Comparison of ENCODE assay signal across 9 cellular contexts in genomic region chr3:47016934-47017435, GRCh38. TPM values are rescaled to one million over a fixed set of nuclear protein-coding genes. Genes with fewer than 3 reads are reported as not detected.
DNase-seq lines count a peak whose midpoint lies in the region; ATAC-seq and TF ChIP-seq lines count a peak whose summit lies in the region.
"Had no signal": no experiment of that assay in that cellular context is flagged by ENCODE, and none has a peak within 500 bp of the region (broad histone marks: within the 10 kb centered on the region; RNA-seq: fewer than 3 reads in every experiment).

No MANE protein-coding gene starts in this region.

- H3K36me3 ChIP-seq in mucosa of descending colon (ENCODE audit: low read depth): no peaks in the 10 kb centered on the region
- H3K36me3 ChIP-seq in vagina: peaks cover 5 to 46% of the 10 kb centered on the region in 2 donors

- intact Hi-C loops in mucosa of descending colon (cut with DNase I, micrococcal nuclease): no loop called here
- intact Hi-C loops in vagina (cut with DNase I): no loop called here

- peak; percentile 50 for ATAC-seq in mucosa of descending colon
- ATAC-seq in HG03342 (IDR thresholded peaks at IDR 0.05; ENCODE audit: unreplicated experiment): no peak
- ATAC-seq in GM21723 (IDR thresholded peaks at IDR 0.05; ENCODE audit: unreplicated experiment): no peak

- H3K27ac ChIP-seq in vagina: no peak overlapping the region
- H3K27ac ChIP-seq: SK-N-MC had no signal

- peak overlapping the region; percentile 79 for H3K27ac Mint-ChIP-seq in activated naive CD4-positive, alpha-beta T cell treated with anti-CD3 and anti-CD28 coated beads, Interleukin-2, amount 50 U/mL, for 24 hours

- H3K4me3 Mint-ChIP-seq in activated naive CD4-positive, alpha-beta T cell treated with anti-CD3 and anti-CD28 coated beads, Interleukin-2, amount 50 U/mL, for 24 hours: peak overlapping the region; percentile 31

- H3K4me1 Mint-ChIP-seq in activated naive CD4-positive, alpha-beta T cell treated with anti-CD3 and anti-CD28 coated beads, Interleukin-2, amount 50 U/mL, for 24 hours: peaks cover 48% of the 10 kb centered on the region

- H3K4me3 ChIP-seq in mucosa of descending colon (no peak overlapping the region), vagina (no peak overlapping the region)
- H3K4me3 ChIP-seq: SK-N-MC had no signal

- no peaks in the 10 kb centered on the region for H3K27me3 Mint-ChIP-seq in activated naive CD4-positive, alpha-beta T cell treated with anti-CD3 and anti-CD28 coated beads, Interleukin-2, amount 50 U/mL, for 24 hours

- H3K9me3 Mint-ChIP-seq in activated naive CD4-positive, alpha-beta T cell treated with anti-CD3 and anti-CD28 coated beads, Interleukin-2, amount 50 U/mL, for 24 hours: no peaks in the 10 kb centered on the region

- H3K4me1 ChIP-seq in mucosa of descending colon (ENCODE audit: low read depth): no peaks in the 10 kb centered on the region
- peaks cover 1% of the 10 kb centered on the region for H3K4me1 ChIP-seq in vagina

- TF ChIP-seq POLR2A in vagina (IDR thresholded peaks at IDR 0.05): no peak

- in situ Hi-C loops in GM13976 (cut with MboI; ENCODE audit: low sequenced_read_pairs, unreplicated experiment): loop anchor here (25.0 kb wide), 1 partner anchor 345 kb away; no protein-coding TSS in a partner anchor

- DNase-seq in GM13976 (ENCODE audit: low spot score) (peak; percentile 40), HT1080 (ENCODE audit: low read depth) (peak; percentile 97), mucosa of descending colon (no peak), vagina (ENCODE audit: extremely low spot score in 2 of 2) (no peak), HT-29 (ENCODE audit: low spot score) (no peak)

- TF ChIP-seq CTCF in GM13976 (IDR thresholded peaks at IDR 0.05; ENCODE audit: borderline replicate concordance, control extremely low read depth, extremely low read depth, insufficient read depth, missing control alignments) (no peak), mucosa of descending colon (IDR thresholded peaks at IDR 0.05) (no peak), vagina (IDR thresholded peaks at IDR 0.05) (no peak)

- H3K9me3 ChIP-seq in mucosa of descending colon (no peaks in the 10 kb centered on the region), vagina (no peaks in the 10 kb centered on the region)

- peaks cover 10% of the 10 kb centered on the region for H3K36me3 Mint-ChIP-seq in activated naive CD4-positive, alpha-beta T cell treated with anti-CD3 and anti-CD28 coated beads, Interleukin-2, amount 50 U/mL, for 24 hours

- no peaks in the 10 kb centered on the region for H3K27me3 ChIP-seq in vagina

RNA-seq across cellular contexts. Expression of gene NBEAL2, which starts 37.5 kb away (rescaled TPM):
- total RNA-seq in HT1080 (2014; rRNA removed; shearing (Covaris generic)): 42.1 and 42.7 TPM in 2 replicates
- 21.2 and 23.8 TPM in 2 replicates for polyA plus RNA-seq in HT1080 (2015; cell fraction: cytosol; rRNA removed)
- polyA plus RNA-seq in HT1080 (2015; cell fraction: nucleus; rRNA removed): 262 and 275 TPM in 2 replicates
- total RNA-seq in mucosa of descending colon (10 to 100 TPM; 49.2 to 94.0 (median 53.7) TPM), vagina (227 TPM)
- 154 and 168 TPM in 2 replicates for total RNA-seq in HT-29 (2014; rRNA removed; shearing (Covaris generic))

RNA-seq across cellular contexts. Expression of gene CCDC12, which starts 40.4 kb away (rescaled TPM):
- 38.9 and 40.6 TPM in 2 replicates for total RNA-seq in HT1080 (2014; rRNA removed; shearing (Covaris generic))
- 21.9 and 31.9 TPM in 2 replicates for polyA plus RNA-seq in HT1080 (2015; cell fraction: cytosol; rRNA removed)
- 17.6 and 18.7 TPM in 2 replicates for polyA plus RNA-seq in HT1080 (2015; cell fraction: nucleus; rRNA removed)
- 10 to 100 TPM; 40.7 to 59.2 (median 45.0) TPM for total RNA-seq in mucosa of descending colon
- total RNA-seq in vagina: 55.5 TPM
- 38.2 and 39.4 TPM in 2 replicates for total RNA-seq in HT-29 (2014; rRNA removed; shearing (Covaris generic))

Comparison
In these comparisons a context has a peak if more than half of its experiments do, and no peak if none do; other contexts are left out.
1. DNase-seq: peak in GM13976 (single experiment) and HT1080 (single experiment); none in mucosa of descending colon (0 of 3), vagina (0 of 2) and HT-29 (single experiment).